Comparison of ENCODE assay signal across 17 cellular contexts in the genomic region with DNA sequence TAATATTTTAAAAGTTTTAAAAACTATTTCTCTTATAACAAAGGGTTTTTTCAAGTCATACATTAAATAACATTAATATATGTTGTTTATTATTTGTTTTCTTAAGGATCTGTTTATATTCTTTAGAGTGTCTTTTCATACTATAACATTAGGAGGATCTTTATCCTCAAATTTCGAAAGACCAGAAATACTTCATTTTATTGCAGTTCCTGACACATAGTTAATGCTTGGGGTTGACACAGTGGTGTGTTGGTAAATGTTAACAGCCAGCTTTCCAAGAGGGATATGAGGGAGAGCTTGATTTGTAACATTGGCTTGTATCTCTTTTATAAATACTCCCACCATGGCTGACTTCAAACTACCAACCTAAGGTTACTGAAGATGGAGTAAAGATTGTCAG.
DNase-seq lines count a peak whose midpoint lies in the region; TF ChIP-seq lines count a peak whose summit lies in the region.
"Had no signal": no experiment of that assay in that cellular context is flagged by ENCODE, and none has a peak within 500 bp of the region (broad histone marks: within the 10 kb centered on the region; RNA-seq: fewer than 3 reads in every experiment).

No MANE protein-coding gene starts in this region.

- no peak overlapping the region for H3K4me3 ChIP-seq in fibroblast of villous mesenchyme (ENCODE audit: low read depth, low read length)
- no peak overlapping the region for H3K4me3 ChIP-seq in stomach
- H3K4me3 ChIP-seq: GM23248 had no signal

- H3K27ac ChIP-seq in stomach: no peak overlapping the region
- H3K27ac ChIP-seq: C4-2B, GM23248, HL-60 had no signal

- POLR2A ChIA-PET in HEK293T (lab: Yijun Ruan, JAX): no interaction called here

- peaks cover 0 to 41% (median 34%) of the 10 kb centered on the region in 4 donors for H3K36me3 ChIP-seq in stomach

- no peak for TF ChIP-seq POLR2A in stomach (IDR thresholded peaks at IDR 0.05)

- H3K27me3 ChIP-seq in stomach: no peaks in the 10 kb centered on the region

- no peaks in the 10 kb centered on the region for H3K4me1 ChIP-seq in stomach

- TF ChIP-seq EP300 in stomach (IDR thresholded peaks at IDR 0.05): no peak

- intact Hi-C loops in stomach (cut with DNase I; ENCODE audit: low total_unique reads): no loop called here

- 85 to 98% (median 96%) methylated on average over 1 of the region's 1 CpG for WGBS in stomach, 5 donors

- no peaks in the 10 kb centered on the region for H3K9me3 ChIP-seq in stomach

- CTCF ChIA-PET in HEK293T (lab: Yijun Ruan, JAX): interaction anchor here (0.6 kb wide), 1 partner anchor 241 kb away, joined by 3 read pairs; no protein-coding TSS in a partner anchor

- peak; percentile 16 for DNase-seq in EH (ENCODE audit: low read depth)
- no peak for DNase-seq in HEK293T (ENCODE audit: extremely low spot score)
- DNase-seq in amniotic epithelial cell (ENCODE audit: low read depth): peak; percentile 63
- peak; percentile 65 for DNase-seq in fibroblast of villous mesenchyme (ENCODE audit: low read depth)
- DNase-seq in Ammon's horn (ENCODE audit: low spot score): no peak
- DNase-seq in cerebellar nuclear complex (lab: John Stamatoyannopoulos, UW): no peak
- DNase-seq in activated CD8-positive, alpha-beta memory T cell treated with anti-CD3 and anti-CD28 coated beads for 24 hours: no peak
- DNase-seq in stomach: no peak
- DNase-seq: CD4-positive, alpha-beta T cell; DMS153; DMS79; GM23248; HCEC 1CT; HFFc6; KBM-7 had no signal

- TF ChIP-seq CTCF in fibroblast of villous mesenchyme (IDR thresholded peaks at IDR 0.05; ENCODE audit: insufficient read depth, low read depth, low read length) (no peak), stomach (IDR thresholded peaks at IDR 0.05) (no peak)

TF ChIP-seq in HEK293T, 16 proteins besides CTCF, POLR2A, EP300 and RAD21:
- TF ChIP-seq FOXK2 (IDR thresholded peaks at IDR 0.05) (0 out of 2 replicates have a peak, but pooled peaks have one; percentile 50), HDGF (IDR thresholded peaks at IDR 0.05; ENCODE audit: borderline replicate concordance) (no peak)
TF ChIP-seq in HEK293T: peak in this region for 1.

Comparison
In these comparisons a context has a peak if more than half of its experiments do, and no peak if none do; other contexts are left out.
1. DNase-seq: peak in EH (single experiment), amniotic epithelial cell (single experiment) and fibroblast of villous mesenchyme (single experiment); none in HEK293T (single experiment), Ammon's horn (single experiment), cerebellar nuclear complex (0 of 2), activated CD8-positive, alpha-beta memory T cell treated with anti-CD3 and anti-CD28 coated beads for 24 hours (single experiment) and stomach (single experiment).